Comparison of ENCODE assay signal across 15 cellular contexts in the genomic region with DNA sequence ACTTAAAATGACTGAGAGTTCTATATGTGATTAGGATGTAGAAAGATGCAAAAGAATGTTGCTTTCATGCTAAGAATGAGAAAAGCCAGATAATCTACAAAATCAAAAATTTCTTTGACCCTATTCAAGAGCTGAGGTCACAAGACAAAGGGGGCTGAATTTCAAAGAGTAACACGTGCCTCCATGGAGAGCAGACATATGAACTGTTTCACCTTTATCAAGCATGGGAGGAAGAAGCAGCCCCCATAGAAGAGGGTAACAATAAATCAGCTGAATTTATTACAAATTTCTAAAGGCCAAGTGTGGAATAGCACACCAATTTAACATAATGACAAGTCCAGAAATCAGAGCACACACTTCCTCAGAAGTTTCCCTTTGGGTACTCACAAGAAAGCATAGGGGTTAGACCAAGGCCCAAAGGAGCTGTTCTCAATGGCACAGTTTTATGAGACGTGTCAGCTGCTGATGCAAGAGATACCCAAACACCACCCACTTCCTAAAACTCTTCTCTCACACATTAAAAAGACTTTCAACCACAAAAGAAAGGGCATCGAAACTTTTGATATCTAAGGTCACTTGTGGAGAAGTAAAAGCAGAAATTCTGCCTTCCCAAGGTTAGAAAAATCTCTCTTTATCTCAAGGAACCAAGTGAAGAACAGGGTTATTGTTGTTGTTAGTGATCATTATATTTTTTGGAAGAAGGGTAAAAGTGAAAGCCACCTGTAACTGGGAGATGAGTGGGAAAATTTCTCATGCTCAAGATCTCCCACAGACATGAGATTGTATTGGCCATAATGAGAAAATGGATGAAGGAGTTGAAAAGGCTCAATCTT.
DNase-seq lines count a peak whose midpoint lies in the region; ATAC-seq and TF ChIP-seq lines count a peak whose summit lies in the region.
"Had no signal": no experiment of that assay in that cellular context is flagged by ENCODE, and none has a peak within 500 bp of the region (broad histone marks: within the 10 kb centered on the region; RNA-seq: fewer than 3 reads in every experiment).

No MANE protein-coding gene starts in this region.

- 57% methylated on average over 3 of the region's 3 CpGs for WGBS in esophagus muscularis mucosa

- no peaks in the 10 kb centered on the region for H3K4me1 ChIP-seq in esophagus muscularis mucosa
- H3K4me1 ChIP-seq: pancreas had no signal

- H3K27ac Mint-ChIP-seq in neural crest cell (ENCODE audit: unreplicated experiment), result peak overlapping the region; percentile 27
- H3K27ac Mint-ChIP-seq in activated T-helper 1 cell treated with anti-CD3 and anti-CD28 coated beads, Interleukin-12 subunit alpha, Interleukin-12 subunit beta, Interleukin-2, Interleukin-4 antibody, amounts not matched to agents 30 ng/mL and 10 ng/mL and 1 ng/mL, durations not matched to agents 14 hours and 24 hours and 36 hours, result no peak overlapping the region
- H3K27ac Mint-ChIP-seq: activated CD4-positive, alpha-beta T cell treated with anti-CD3 and anti-CD28 coated beads, Interleukin-2, amount 10 ng/mL, durations not matched to agents 7 days and 5 days; activated naive CD4-positive, alpha-beta T cell treated with anti-CD3 and anti-CD28 coated beads for 36 hours; CD4-positive, CD25-positive, alpha-beta regulatory T cell had no signal

- intact Hi-C loops in esophagus muscularis mucosa (cut with DNase I), result no loop called here
- intact Hi-C loops in activated T-helper 1 cell treated with anti-CD3 and anti-CD28 coated beads, Interleukin-12 subunit alpha, Interleukin-12 subunit beta, Interleukin-2, Interleukin-4 antibody, amounts not matched to agents 30 ng/mL and 10 ng/mL and 1 ng/mL, durations not matched to agents 14 hours and 24 hours and 36 hours (cut with micrococcal nuclease), result no loop called here

- TF ChIP-seq POLR2A in esophagus muscularis mucosa (IDR thresholded peaks at IDR 0.05; ENCODE audit: low read depth), result no peak

- H3K4me3 ChIP-seq in esophagus muscularis mucosa, result no peak overlapping the region
- H3K4me3 ChIP-seq: pancreas had no signal

- no peaks in the 10 kb centered on the region for H3K36me3 Mint-ChIP-seq in neural crest cell (ENCODE audit: low read depth)
- H3K36me3 Mint-ChIP-seq in activated T-helper 1 cell treated with anti-CD3 and anti-CD28 coated beads, Interleukin-12 subunit alpha, Interleukin-12 subunit beta, Interleukin-2, Interleukin-4 antibody, amounts not matched to agents 30 ng/mL and 10 ng/mL and 1 ng/mL, durations not matched to agents 14 hours and 24 hours and 36 hours (ENCODE audit: low read depth), result no peaks in the 10 kb centered on the region
- H3K36me3 Mint-ChIP-seq: CD4-positive, CD25-positive, alpha-beta regulatory T cell had no signal

- TF ChIP-seq CTCF in neural crest cell (conservative IDR thresholded peaks at IDR 0.05) (no peak), esophagus muscularis mucosa (IDR thresholded peaks at IDR 0.05) (no peak)

- no peak overlapping the region for H3K4me3 Mint-ChIP-seq in neural crest cell
- H3K4me3 Mint-ChIP-seq in activated T-helper 1 cell treated with anti-CD3 and anti-CD28 coated beads, Interleukin-12 subunit alpha, Interleukin-12 subunit beta, Interleukin-2, Interleukin-4 antibody, amounts not matched to agents 30 ng/mL and 10 ng/mL and 1 ng/mL, durations not matched to agents 14 hours and 24 hours and 36 hours, result no peak overlapping the region
- H3K4me3 Mint-ChIP-seq: activated CD4-positive, alpha-beta T cell treated with anti-CD3 and anti-CD28 coated beads, Interleukin-2, amount 10 ng/mL, durations not matched to agents 7 days and 5 days; activated naive CD4-positive, alpha-beta T cell treated with anti-CD3 and anti-CD28 coated beads for 36 hours; CD4-positive, CD25-positive, alpha-beta regulatory T cell had no signal

- no peaks in the 10 kb centered on the region for H3K27me3 Mint-ChIP-seq in neural crest cell (ENCODE audit: low read depth)
- no peaks in the 10 kb centered on the region for H3K27me3 Mint-ChIP-seq in activated T-helper 1 cell treated with anti-CD3 and anti-CD28 coated beads, Interleukin-12 subunit alpha, Interleukin-12 subunit beta, Interleukin-2, Interleukin-4 antibody, amounts not matched to agents 30 ng/mL and 10 ng/mL and 1 ng/mL, durations not matched to agents 14 hours and 24 hours and 36 hours (ENCODE audit: insufficient read depth)
- H3K27me3 Mint-ChIP-seq: activated CD4-positive, alpha-beta T cell treated with anti-CD3 and anti-CD28 coated beads, Interleukin-2, amount 10 ng/mL, durations not matched to agents 7 days and 5 days; CD4-positive, CD25-positive, alpha-beta regulatory T cell had no signal

- no peaks in the 10 kb centered on the region for H3K9me3 ChIP-seq in esophagus muscularis mucosa
- H3K9me3 ChIP-seq: pancreas had no signal

- no peaks in the 10 kb centered on the region for H3K27me3 ChIP-seq in esophagus muscularis mucosa
- H3K27me3 ChIP-seq: pancreas had no signal

- no peaks in the 10 kb centered on the region for H3K4me1 Mint-ChIP-seq in neural crest cell
- H3K4me1 Mint-ChIP-seq in activated T-helper 1 cell treated with anti-CD3 and anti-CD28 coated beads, Interleukin-12 subunit alpha, Interleukin-12 subunit beta, Interleukin-2, Interleukin-4 antibody, amounts not matched to agents 30 ng/mL and 10 ng/mL and 1 ng/mL, durations not matched to agents 14 hours and 24 hours and 36 hours (ENCODE audit: low read depth), result no peaks in the 10 kb centered on the region
- H3K4me1 Mint-ChIP-seq: activated CD4-positive, alpha-beta T cell treated with anti-CD3 and anti-CD28 coated beads, Interleukin-2, amount 10 ng/mL, durations not matched to agents 7 days and 5 days; CD4-positive, CD25-positive, alpha-beta regulatory T cell had no signal

- H3K9me3 Mint-ChIP-seq in neural crest cell, result no peaks in the 10 kb centered on the region
- peaks cover 3% of the 10 kb centered on the region for H3K9me3 Mint-ChIP-seq in activated T-helper 1 cell treated with anti-CD3 and anti-CD28 coated beads, Interleukin-12 subunit alpha, Interleukin-12 subunit beta, Interleukin-2, Interleukin-4 antibody, amounts not matched to agents 30 ng/mL and 10 ng/mL and 1 ng/mL, durations not matched to agents 14 hours and 24 hours and 36 hours

- no peak overlapping the region for H3K27ac ChIP-seq in esophagus muscularis mucosa (replicated peaks in 1 of 4)
- H3K27ac ChIP-seq: pancreas had no signal

- no peaks in the 10 kb centered on the region for H3K36me3 ChIP-seq in esophagus muscularis mucosa
- H3K36me3 ChIP-seq: pancreas had no signal

- TF ChIP-seq EP300 in esophagus muscularis mucosa (IDR thresholded peaks at IDR 0.05), result no peak

- no peak for DNase-seq in neural crest cell (ENCODE audit: low read depth, low spot score)
- no peak for DNase-seq in activated gamma-delta T cell (lab: John Stamatoyannopoulos, UW)
- DNase-seq in esophagus muscularis mucosa (ENCODE audit: extremely low spot score), result no peak
- no peak for DNase-seq in activated T-helper 1 cell treated with anti-CD3 and anti-CD28 coated beads, Interleukin-12 subunit alpha, Interleukin-12 subunit beta, Interleukin-2, Interleukin-4 antibody, amounts not matched to agents 30 ng/mL and 10 ng/mL and 1 ng/mL, durations not matched to agents 14 hours and 24 hours and 36 hours (ENCODE audit: low spot score)
- DNase-seq: activated CD4-positive, alpha-beta T cell treated with anti-CD3 and anti-CD28 coated beads, Interleukin-2, amount 10 ng/mL, durations not matched to agents 7 days and 5 days; activated naive CD4-positive, alpha-beta T cell treated with anti-CD3 and anti-CD28 coated beads for 36 hours; CD4-positive, CD25-positive, alpha-beta regulatory T cell; cerebellar nuclear complex; mesendoderm; NCI-H2029 treated with DMSO at 0.1 percent for 48 hours; pancreas; T-helper 1 cell had no signal

- ATAC-seq in GM18909 (IDR thresholded peaks at IDR 0.05; ENCODE audit: poor library complexity, unreplicated experiment), result peak; percentile 86
- peak; percentile 95 for ATAC-seq in GM21786 (IDR thresholded peaks at IDR 0.05; ENCODE audit: unreplicated experiment)
- ATAC-seq in HG03342 (IDR thresholded peaks at IDR 0.05; ENCODE audit: unreplicated experiment), result peak; percentile 83
- ATAC-seq: pancreas had no signal
